ENCODE assay signal across 12 cellular contexts in genomic region chr1:230186874-230187273, GRCh38.
DNase-seq lines count a peak whose midpoint lies in the region; ATAC-seq and TF ChIP-seq lines count a peak whose summit lies in the region.
"Had no signal": no experiment of that assay in that cellular context is flagged by ENCODE, and none has a peak within 500 bp of the region (broad histone marks: within the 10 kb centered on the region; RNA-seq: fewer than 3 reads in every experiment).

No MANE protein-coding gene starts in this region.

- H3K4me3 ChIP-seq in Loucy (ENCODE audit: low read length, poor library complexity, severe bottlenecking), result peak overlapping the region; percentile 73
- H3K4me3 ChIP-seq: ovary had no signal

- H3K4me1 Mint-ChIP-seq in activated naive CD8-positive, alpha-beta T cell treated with anti-CD3 and anti-CD28 coated beads, Interleukin-2, amount 10 ng/mL, durations not matched to agents 7 days and 5 days, result peaks cover 30% of the 10 kb centered on the region
- peaks cover 32 to 70% (median 44%) of the 10 kb centered on the region in 3 donors for H3K4me1 Mint-ChIP-seq in naive B cell

- H3K9me3 Mint-ChIP-seq in activated naive CD8-positive, alpha-beta T cell treated with anti-CD3 and anti-CD28 coated beads, Interleukin-2, amount 10 ng/mL, durations not matched to agents 7 days and 5 days, result no peaks in the 10 kb centered on the region
- peaks cover 0 to 7% (median 3%) of the 10 kb centered on the region in 7 donors for H3K9me3 Mint-ChIP-seq in naive B cell

- H3K27ac Mint-ChIP-seq in activated naive CD8-positive, alpha-beta T cell treated with anti-CD3 and anti-CD28 coated beads, Interleukin-2, amount 10 ng/mL, durations not matched to agents 7 days and 5 days, result peak overlapping the region; percentile 57
- H3K27ac Mint-ChIP-seq in naive B cell, result peak overlapping the region in 5 of 6 donors; percentile 15 to 92 (median 68)

- H3K36me3 ChIP-seq in Loucy (ENCODE audit: insufficient read depth, low read length), result peaks cover 13% of the 10 kb centered on the region; the same call in 1 of the 2 replicates
- H3K36me3 ChIP-seq: ovary had no signal

- H3K4me2 ChIP-seq in Loucy (ENCODE audit: low read depth, low read length, poor library complexity, severe bottlenecking), result peak overlapping the region; percentile 95

- H3F3A ChIP-seq in Loucy (ENCODE audit: low read depth), result peaks cover 16% of the 10 kb centered on the region

- no peaks in the 10 kb centered on the region for H4K20me1 ChIP-seq in Loucy (ENCODE audit: insufficient read depth, low read length, poor library complexity, severe bottlenecking)

- no peaks in the 10 kb centered on the region for H3K9me2 ChIP-seq in Loucy (replicated peaks; ENCODE audit: low read depth, low read length)

- H2AFZ ChIP-seq in Loucy (ENCODE audit: low read length), result no peak overlapping the region

- H3K79me2 ChIP-seq in Loucy (ENCODE audit: insufficient read depth, low read length), result peaks cover 92% of the 10 kb centered on the region

- H3K9me3 ChIP-seq in Loucy (ENCODE audit: insufficient read depth, low read depth, low read length), result no peaks in the 10 kb centered on the region
- H3K9me3 ChIP-seq: ovary had no signal

- peaks cover 19% of the 10 kb centered on the region for H3K36me3 Mint-ChIP-seq in activated naive CD8-positive, alpha-beta T cell treated with anti-CD3 and anti-CD28 coated beads, Interleukin-2, amount 10 ng/mL, durations not matched to agents 7 days and 5 days
- H3K36me3 Mint-ChIP-seq in naive B cell, result peaks cover 9 to 13% of the 10 kb centered on the region in 2 donors

- POLR2A ChIA-PET in activated naive CD8-positive, alpha-beta T cell treated with anti-CD3 and anti-CD28 coated beads, Interleukin-2, amount 10 ng/mL, durations not matched to agents 7 days and 5 days (lab: Charles Lee), result no interaction called here

- peak overlapping the region; percentile 57 for H3K4me3 Mint-ChIP-seq in activated naive CD8-positive, alpha-beta T cell treated with anti-CD3 and anti-CD28 coated beads, Interleukin-2, amount 10 ng/mL, durations not matched to agents 7 days and 5 days
- H3K4me3 Mint-ChIP-seq in naive B cell, result peak overlapping the region in 1 of 8 donors; percentile 22

- peak; percentile 48 for DNase-seq in DMS153 treated with DMSO at 0.1 percent for 48 hours (lab: John Stamatoyannopoulos, UW; ENCODE audit: unreplicated experiment)
- no peak for DNase-seq in activated naive CD8-positive, alpha-beta T cell treated with anti-CD3 and anti-CD28 coated beads, Interleukin-2, amount 10 ng/mL, durations not matched to agents 7 days and 5 days
- DNase-seq in naive B cell, result no peak
- DNase-seq in EL, result no peak
- DNase-seq: NCI-H187 treated with DMSO at 0.1 percent for 48 hours, ovary, T-helper 9 cell had no signal

- ATAC-seq in activated naive CD8-positive, alpha-beta T cell treated with anti-CD3 and anti-CD28 coated beads, Interleukin-2, amount 10 ng/mL, durations not matched to agents 7 days and 5 days (ENCODE audit: low read depth), result peak; percentile 55
- ATAC-seq in naive B cell (ENCODE audit: low read depth in 2 of 2), result peak in 1 of 2 donors; percentile 32
- ATAC-seq in HG03342 (IDR thresholded peaks at IDR 0.05; ENCODE audit: unreplicated experiment), result no peak
- ATAC-seq in GM19463 (IDR thresholded peaks at IDR 0.05; ENCODE audit: unreplicated experiment), result no peak
- ATAC-seq in GM21576 (IDR thresholded peaks at IDR 0.05; ENCODE audit: unreplicated experiment), result no peak

- peak overlapping the region; percentile 92 for H3K9ac ChIP-seq in Loucy (ENCODE audit: low read depth, low read length, poor library complexity, severe bottlenecking)

- TF ChIP-seq CTCF in Loucy (conservative IDR thresholded peaks at IDR 0.05; ENCODE audit: low read length), result no peak

- H3K4me1 ChIP-seq in Loucy (ENCODE audit: insufficient read depth, low read length, poor library complexity, severe bottlenecking), result peaks cover 81% of the 10 kb centered on the region

- H3K27me3 Mint-ChIP-seq in activated naive CD8-positive, alpha-beta T cell treated with anti-CD3 and anti-CD28 coated beads, Interleukin-2, amount 10 ng/mL, durations not matched to agents 7 days and 5 days, result no peaks in the 10 kb centered on the region
- no peaks in the 10 kb centered on the region for H3K27me3 Mint-ChIP-seq in naive B cell

- H3K27me3 ChIP-seq in Loucy (ENCODE audit: insufficient read depth, low read length, poor library complexity, severe bottlenecking), result no peaks in the 10 kb centered on the region
- H3K27me3 ChIP-seq: foreskin keratinocyte, ovary had no signal
